17 cellular contexts compared by ENCODE assay signal in the genomic region with DNA sequence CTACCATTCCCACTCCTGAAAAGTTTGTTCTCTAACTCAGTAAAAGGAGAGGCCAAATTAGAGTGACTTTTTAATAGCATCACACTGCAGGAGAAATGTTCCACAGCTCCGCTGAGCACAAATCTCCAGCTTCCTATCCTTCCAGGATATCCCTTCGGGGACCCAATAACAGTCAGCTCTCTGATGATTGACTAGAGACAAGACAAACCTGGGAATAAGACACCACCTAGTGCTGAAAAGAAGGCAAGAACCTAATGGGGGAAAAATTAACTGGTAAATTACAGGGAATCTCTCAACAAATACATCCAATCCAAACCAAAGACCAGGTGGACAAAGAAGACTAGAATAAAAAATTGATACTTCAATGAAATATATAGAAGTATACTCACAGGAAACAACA.
DNase-seq lines count a peak whose midpoint lies in the region; ATAC-seq, FAIRE-seq and TF ChIP-seq lines count a peak whose summit lies in the region.
"Had no signal": no experiment of that assay in that cellular context is flagged by ENCODE, and none has a peak within 500 bp of the region (broad histone marks: within the 10 kb centered on the region; RNA-seq: fewer than 3 reads in every experiment).

No MANE protein-coding gene starts in this region.

- no peak overlapping the region for H3K4me3 Mint-ChIP-seq in astrocyte (ENCODE audit: unreplicated experiment)
- H3K4me3 Mint-ChIP-seq in progenitor cell of endocrine pancreas (ENCODE audit: low read depth), result no peak overlapping the region
- H3K4me3 Mint-ChIP-seq: IgD-negative memory B cell had no signal

- H3K27ac ChIP-seq in SK-N-SH (ENCODE audit: low read depth in 2 of 2, low read length in 1 of 2) (no peak overlapping the region), astrocyte (ENCODE audit: low read depth, low read length) (no peak overlapping the region)
- H3K27ac ChIP-seq: parathyroid adenoma had no signal

- H3K4me1 Mint-ChIP-seq in astrocyte (ENCODE audit: low read depth, unreplicated experiment), result no peaks in the 10 kb centered on the region
- H3K4me1 Mint-ChIP-seq in progenitor cell of endocrine pancreas (ENCODE audit: low read depth), result peaks cover 5% of the 10 kb centered on the region

- H3K9me3 ChIP-seq in SK-N-SH, result peaks cover 11% of the 10 kb centered on the region; the same call in 1 of the 2 replicates
- no peaks in the 10 kb centered on the region for H3K9me3 ChIP-seq in astrocyte (ENCODE audit: insufficient read depth, low read depth, low read length)

- H3K36me3 ChIP-seq in SK-N-SH (replicated peaks in 1 of 2; ENCODE audit: control insufficient read depth in 1 of 2, insufficient read depth in 2 of 2, low read length in 1 of 2) (no peaks in the 10 kb centered on the region), astrocyte (ENCODE audit: insufficient read depth, low read length) (no peaks in the 10 kb centered on the region)

- H3K9me3 Mint-ChIP-seq in astrocyte (ENCODE audit: unreplicated experiment) (peaks cover 4% of the 10 kb centered on the region), progenitor cell of endocrine pancreas (ENCODE audit: low read depth) (peaks cover 36% of the 10 kb centered on the region)

- no peaks in the 10 kb centered on the region for H3K79me2 ChIP-seq in SK-N-SH (ENCODE audit: insufficient read depth)
- H3K79me2 ChIP-seq in astrocyte (ENCODE audit: insufficient read depth, low read length), result no peaks in the 10 kb centered on the region
- H3K79me2 ChIP-seq: parathyroid adenoma had no signal

- FAIRE-seq in astrocyte (lab: Jason Lieb, UNC), result no peak
- FAIRE-seq: colon had no signal

- H3K27me3 Mint-ChIP-seq in astrocyte (ENCODE audit: low read depth, unreplicated experiment) (no peaks in the 10 kb centered on the region), progenitor cell of endocrine pancreas (peaks cover 4% of the 10 kb centered on the region)
- H3K27me3 Mint-ChIP-seq: IgD-negative memory B cell had no signal

- H3K4me3 ChIP-seq in SK-N-SH (ENCODE audit: low read depth in 2 of 2, low read length in 1 of 2) (no peak overlapping the region), astrocyte (ENCODE audit: insufficient read depth, low read depth, low read length) (no peak overlapping the region)

- H3K27ac Mint-ChIP-seq in astrocyte (ENCODE audit: unreplicated experiment), result no peak overlapping the region
- H3K27ac Mint-ChIP-seq in progenitor cell of endocrine pancreas, result no peak overlapping the region
- H3K27ac Mint-ChIP-seq: IgD-negative memory B cell had no signal

- no peak for TF ChIP-seq EP300 in SK-N-SH (IDR thresholded peaks at IDR 0.05; ENCODE audit: borderline replicate concordance in 1 of 2, low read depth in 1 of 2, low read length in 1 of 2)

- ATAC-seq in SK-N-SH treated with all-trans-retinoic acid at 6 μM for 48 hours (no peak), GM18861 (IDR thresholded peaks at IDR 0.05; ENCODE audit: unreplicated experiment) (no peak), GM19455 (IDR thresholded peaks at IDR 0.05; ENCODE audit: unreplicated experiment) (no peak)
- ATAC-seq: left cardiac atrium had no signal

- H3K36me3 Mint-ChIP-seq in astrocyte (ENCODE audit: low read depth, unreplicated experiment), result no peaks in the 10 kb centered on the region
- H3K36me3 Mint-ChIP-seq in progenitor cell of endocrine pancreas (ENCODE audit: insufficient read depth), result peaks cover 1% of the 10 kb centered on the region
- H3K36me3 Mint-ChIP-seq: IgD-negative memory B cell had no signal

- H4K20me1 ChIP-seq in SK-N-SH (ENCODE audit: insufficient read depth), result no peaks in the 10 kb centered on the region
- no peaks in the 10 kb centered on the region for H4K20me1 ChIP-seq in astrocyte (ENCODE audit: insufficient read depth, low read length)

- WGBS in SK-N-SH (ENCODE audit: low lambda C conversion rate), result 8% methylated on average over 2 of the region's 2 CpGs

- no peak overlapping the region for H3K4me2 ChIP-seq in SK-N-SH
- no peak overlapping the region for H3K4me2 ChIP-seq in astrocyte (ENCODE audit: low read length)

- TF ChIP-seq CTCF in SK-N-SH (IDR thresholded peaks at IDR 0.05) (no peak), astrocyte (IDR thresholded peaks at IDR 0.05; ENCODE audit: insufficient read depth, low read depth, low read length) (peak; percentile 20), progenitor cell of endocrine pancreas (IDR thresholded peaks at IDR 0.05; ENCODE audit: unreplicated experiment) (peak; percentile 34)

- H3K27me3 ChIP-seq in SK-N-SH (ENCODE audit: insufficient read depth), result no peaks in the 10 kb centered on the region
- H3K27me3 ChIP-seq in astrocyte (ENCODE audit: insufficient read depth, low read length), result no peaks in the 10 kb centered on the region

- CTCF ChIA-PET in SK-N-SH (lab: Yijun Ruan, JAX), result interaction anchor here (0.6 to 0.7 kb wide), 3 partner anchors 14 to 391 kb away, joined by 3 to 4 read pairs (median 3); no protein-coding TSS in a partner anchor

- DNase-seq in SK-N-SH (no peak), NCI-H69 (lab: John Stamatoyannopoulos, UW) (peak; percentile 42), astrocyte (ENCODE audit: low read depth) (no peak), progenitor cell of endocrine pancreas (ENCODE audit: low spot score, unreplicated experiment) (no peak)
- no peak for DNase-seq in activated naive CD4-positive, alpha-beta T cell treated with anti-CD3 and anti-CD28 coated beads, Interleukin-2, amount 50 U/mL, for 16 hours
- DNase-seq: activated T-cell treated with anti-CD3 and anti-CD28 coated beads, Interleukin-2, amount 50 U/mL, for 48 hours; head of caudate nucleus; left cardiac atrium; NCI-H1436 treated with DMSO at 0.1 percent for 48 hours; T-helper 2 cell had no signal

- no peaks in the 10 kb centered on the region for H3K4me1 ChIP-seq in SK-N-SH (ENCODE audit: control insufficient read depth in 1 of 2, insufficient read depth in 2 of 2, low read depth in 1 of 2, low read length in 1 of 2)
- H3K4me1 ChIP-seq in astrocyte (ENCODE audit: insufficient read depth, low read length), result no peaks in the 10 kb centered on the region
- H3K4me1 ChIP-seq: Caco-2, parathyroid adenoma had no signal

- no peak overlapping the region for H2AFZ ChIP-seq in SK-N-SH (ENCODE audit: low read depth)
- no peak overlapping the region for H2AFZ ChIP-seq in astrocyte (ENCODE audit: low read depth, low read length)
- H2AFZ ChIP-seq: parathyroid adenoma had no signal

- POLR2A ChIA-PET in SK-N-SH (lab: Yijun Ruan, JAX), result no interaction called here

- no peak overlapping the region for H3K9ac ChIP-seq in SK-N-SH
- no peak overlapping the region for H3K9ac ChIP-seq in astrocyte (ENCODE audit: low read length)
- H3K9ac ChIP-seq: parathyroid adenoma had no signal

- no peaks in the 10 kb centered on the region for H3F3A ChIP-seq in SK-N-SH (replicated peaks; ENCODE audit: insufficient read depth)

- H3K9me2 ChIP-seq in SK-N-SH, result no peaks in the 10 kb centered on the region

- TF ChIP-seq RAD21 in SK-N-SH (IDR thresholded peaks at IDR 0.05; ENCODE audit: low read length), result 0 out of 2 replicates have a peak, but pooled peaks have one; percentile 16

TF ChIP-seq in SK-N-SH, 30 proteins besides CTCF, POLR2A, EP300 and RAD21:
- TF ChIP-seq FOSL2 (IDR thresholded peaks at IDR 0.05; ENCODE audit: borderline replicate concordance, low read depth), result no peak
- TF ChIP-seq TCF12 (IDR thresholded peaks at IDR 0.05), result no peak
- TF ChIP-seq RCOR1 (IDR thresholded peaks at IDR 0.05; ENCODE audit: low read length), result no peak

TF ChIP-seq in SK-N-SH treated with all-trans-retinoic acid at 6 μM for 48 hours, 23 proteins besides CTCF, POLR2A, EP300 and RAD21 (continues in another document):
- TF ChIP-seq BACH2 (CRISPR knock-in tag; IDR thresholded peaks at IDR 0.05; ENCODE audit: borderline replicate concordance), result no peak
- TF ChIP-seq ZNF8 (CRISPR knock-in tag; IDR thresholded peaks at IDR 0.05), result no peak
- TF ChIP-seq ISL1 (CRISPR knock-in tag; IDR thresholded peaks at IDR 0.05), result no peak
- no peak for TF ChIP-seq RARB (CRISPR knock-in tag; IDR thresholded peaks at IDR 0.05)
- no peak for TF ChIP-seq ZNF70 (CRISPR knock-in tag; IDR thresholded peaks at IDR 0.05)
- TF ChIP-seq, protein P1, sequence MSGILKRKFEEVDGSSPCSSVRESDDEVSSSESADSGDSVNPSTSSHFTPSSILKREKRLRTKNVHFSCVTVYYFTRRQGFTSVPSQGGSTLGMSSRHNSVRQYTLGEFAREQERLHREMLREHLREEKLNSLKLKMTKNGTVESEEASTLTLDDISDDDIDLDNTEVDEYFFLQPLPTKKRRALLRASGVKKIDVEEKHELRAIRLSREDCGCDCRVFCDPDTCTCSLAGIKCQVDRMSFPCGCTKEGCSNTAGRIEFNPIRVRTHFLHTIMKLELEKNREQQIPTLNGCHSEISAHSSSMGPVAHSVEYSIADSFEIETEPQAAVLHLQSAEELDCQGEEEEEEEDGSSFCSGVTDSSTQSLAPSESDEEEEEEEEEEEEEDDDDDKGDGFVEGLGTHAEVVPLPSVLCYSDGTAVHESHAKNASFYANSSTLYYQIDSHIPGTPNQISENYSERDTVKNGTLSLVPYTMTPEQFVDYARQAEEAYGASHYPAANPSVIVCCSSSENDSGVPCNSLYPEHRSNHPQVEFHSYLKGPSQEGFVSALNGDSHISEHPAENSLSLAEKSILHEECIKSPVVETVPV (CRISPR knock-in tag; IDR thresholded peaks at IDR 0.05), result no peak
- TF ChIP-seq, protein P2, sequence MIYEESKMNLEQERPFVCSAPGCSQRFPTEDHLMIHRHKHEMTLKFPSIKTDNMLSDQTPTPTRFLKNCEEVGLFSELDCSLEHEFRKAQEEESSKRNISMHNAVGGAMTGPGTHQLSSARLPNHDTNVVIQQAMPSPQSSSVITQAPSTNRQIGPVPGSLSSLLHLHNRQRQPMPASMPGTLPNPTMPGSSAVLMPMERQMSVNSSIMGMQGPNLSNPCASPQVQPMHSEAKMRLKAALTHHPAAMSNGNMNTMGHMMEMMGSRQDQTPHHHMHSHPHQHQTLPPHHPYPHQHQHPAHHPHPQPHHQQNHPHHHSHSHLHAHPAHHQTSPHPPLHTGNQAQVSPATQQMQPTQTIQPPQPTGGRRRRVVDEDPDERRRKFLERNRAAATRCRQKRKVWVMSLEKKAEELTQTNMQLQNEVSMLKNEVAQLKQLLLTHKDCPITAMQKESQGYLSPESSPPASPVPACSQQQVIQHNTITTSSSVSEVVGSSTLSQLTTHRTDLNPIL (CRISPR knock-in tag; IDR thresholded peaks at IDR 0.05; ENCODE audit: low read depth), result no peak
- no peak for TF ChIP-seq PPARA (CRISPR knock-in tag; IDR thresholded peaks at IDR 0.05; ENCODE audit: borderline replicate concordance)
- TF ChIP-seq ZC3H10 (CRISPR knock-in tag; IDR thresholded peaks at IDR 0.05), result no peak
- TF ChIP-seq TOX (CRISPR knock-in tag; IDR thresholded peaks at IDR 0.05; ENCODE audit: borderline replicate concordance), result no peak
- TF ChIP-seq ARNTL (CRISPR knock-in tag; IDR thresholded peaks at IDR 0.05; ENCODE audit: borderline replicate concordance, low read depth), result no peak
